1 cellular context compared by ENCODE assay signal in the genomic region with DNA sequence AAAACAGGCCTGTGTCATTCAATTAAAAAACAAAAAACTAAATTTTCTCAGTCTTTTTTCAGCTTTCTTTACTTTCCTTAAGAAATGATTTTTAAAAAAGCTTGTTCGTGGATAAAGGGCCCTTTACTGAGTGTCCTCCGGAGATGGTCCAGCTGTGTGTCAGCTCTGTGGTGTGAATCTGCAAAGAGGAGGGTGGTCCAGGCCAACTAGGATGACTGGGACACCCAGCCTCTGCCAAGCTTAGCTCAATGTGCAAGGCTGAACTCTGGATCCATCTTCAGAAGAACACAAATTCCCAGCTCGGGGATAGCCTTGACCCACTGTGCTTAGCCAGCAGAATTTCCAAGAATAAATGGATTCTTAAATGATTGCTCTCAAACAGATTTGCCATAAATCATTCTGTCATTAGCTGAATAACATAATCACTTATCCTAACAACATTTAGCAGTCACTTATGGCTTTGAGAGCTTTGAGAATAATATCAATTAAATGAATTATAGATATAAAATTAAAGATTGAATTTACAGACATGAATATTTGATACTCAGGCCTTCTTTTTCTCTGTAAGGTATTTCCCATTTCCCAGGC.
TF ChIP-seq lines count a peak whose summit lies in the region.

No MANE protein-coding gene starts in this region.

TF ChIP-seq in K562, 482 proteins besides CTCF, POLR2A, EP300 and RAD21:
- TF ChIP-seq, protein P1, sequence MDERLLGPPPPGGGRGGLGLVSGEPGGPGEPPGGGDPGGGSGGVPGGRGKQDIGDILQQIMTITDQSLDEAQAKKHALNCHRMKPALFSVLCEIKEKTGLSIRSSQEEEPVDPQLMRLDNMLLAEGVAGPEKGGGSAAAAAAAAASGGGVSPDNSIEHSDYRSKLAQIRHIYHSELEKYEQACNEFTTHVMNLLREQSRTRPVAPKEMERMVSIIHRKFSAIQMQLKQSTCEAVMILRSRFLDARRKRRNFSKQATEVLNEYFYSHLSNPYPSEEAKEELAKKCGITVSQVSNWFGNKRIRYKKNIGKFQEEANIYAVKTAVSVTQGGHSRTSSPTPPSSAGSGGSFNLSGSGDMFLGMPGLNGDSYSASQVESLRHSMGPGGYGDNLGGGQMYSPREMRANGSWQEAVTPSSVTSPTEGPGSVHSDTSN (CRISPR knock-in tag; IDR thresholded peaks at IDR 0.05; ENCODE audit: low read depth) = no peak
- TF ChIP-seq, protein P1 (tag; conservative IDR thresholded peaks at IDR 0.05; ENCODE audit: low read depth) = 0 out of 2 replicates have a peak, but pooled peaks have one; percentile 40
- TF ChIP-seq MEIS2 (IDR thresholded peaks at IDR 0.05; ENCODE audit: partially characterized antibody) = peak; percentile 38
- no peak for TF ChIP-seq C11orf30 (IDR thresholded peaks at IDR 0.05; ENCODE audit: low read depth)
- peak; percentile 62 for TF ChIP-seq PKNOX1 (IDR thresholded peaks at IDR 0.05)
